8 cellular contexts compared by ENCODE assay signal in genomic region chr7:42931447-42931833, GRCh38. TPM values are rescaled to one million over a fixed set of nuclear protein-coding genes. Genes with fewer than 3 reads are reported as not detected.
DNase-seq lines count a peak whose midpoint lies in the region; ATAC-seq and TF ChIP-seq lines count a peak whose summit lies in the region.

No MANE protein-coding gene starts in this region.

- peaks cover 24 to 64% (median 33%) of the 10 kb centered on the region in 11 experiments for H3K36me3 ChIP-seq in BLaER1 treated with 17β-estradiol and CSF1 and Interleukin-3, amounts not matched to agents 10 nM and 100 nM
- peaks cover 12% of the 10 kb centered on the region; the same call in 1 of the 2 replicates for H3K36me3 ChIP-seq in Loucy (ENCODE audit: insufficient read depth, low read length)

- H3K27me3 Mint-ChIP-seq in chondrocyte (ENCODE audit: low read depth): no peaks in the 10 kb centered on the region
- no peaks in the 10 kb centered on the region for H3K27me3 Mint-ChIP-seq in naive thymus-derived CD8-positive, alpha-beta T cell

- DNase-seq in chondrocyte (ENCODE audit: low spot score) (no peak), HCEC 1CT (no peak)
- DNase-seq in naive thymus-derived CD8-positive, alpha-beta T cell: peak in 1 of 10 donors; percentile 36

- no peaks in the 10 kb centered on the region for H3K9me3 Mint-ChIP-seq in chondrocyte (ENCODE audit: low read depth)
- H3K9me3 Mint-ChIP-seq in naive thymus-derived CD8-positive, alpha-beta T cell: no peaks in the 10 kb centered on the region

- no peaks in the 10 kb centered on the region for H3K27me3 ChIP-seq in BLaER1 treated with 17β-estradiol and CSF1 and Interleukin-3, amounts not matched to agents 10 nM and 100 nM
- H3K27me3 ChIP-seq in Loucy (ENCODE audit: insufficient read depth, low read length, poor library complexity, severe bottlenecking): no peaks in the 10 kb centered on the region

- POLR2A ChIA-PET in naive thymus-derived CD8-positive, alpha-beta T cell (lab: Charles Lee): interaction anchor here (0.6 to 4.0 kb wide), 13 partner anchors 12 to 1917 kb away, joined by 3 to 30 read pairs (median 6); partner anchors contain the start of genes C7orf25, COA1, MRPS24 and STK17A

- H4K20me1 ChIP-seq in BLaER1 treated with 17β-estradiol and CSF1 and Interleukin-3, amounts not matched to agents 10 nM and 100 nM: peaks cover 33 to 87% (median 67%) of the 10 kb centered on the region in 11 experiments; a peak in 20 of 22 replicates
- peaks cover 65% of the 10 kb centered on the region for H4K20me1 ChIP-seq in Loucy (ENCODE audit: insufficient read depth, low read length, poor library complexity, severe bottlenecking)

- TF ChIP-seq CTCF in Loucy (conservative IDR thresholded peaks at IDR 0.05; ENCODE audit: low read length): no peak
- no peak for TF ChIP-seq CTCF in chondrocyte (IDR thresholded peaks at IDR 0.05)

- H3K36me3 Mint-ChIP-seq in chondrocyte (ENCODE audit: low read depth): peaks cover 9% of the 10 kb centered on the region
- H3K36me3 Mint-ChIP-seq in naive thymus-derived CD8-positive, alpha-beta T cell: peaks cover 0 to 31% (median 0%) of the 10 kb centered on the region in 3 donors

- H3K9me3 ChIP-seq in BLaER1 treated with 17β-estradiol and CSF1 and Interleukin-3, amounts not matched to agents 10 nM and 100 nM (replicated peaks in 1 of 11): no peaks in the 10 kb centered on the region
- H3K9me3 ChIP-seq in Loucy (ENCODE audit: insufficient read depth, low read depth, low read length): no peaks in the 10 kb centered on the region

- H3K9ac ChIP-seq in BLaER1 treated with 17β-estradiol and CSF1 and Interleukin-3, amounts not matched to agents 10 nM and 100 nM: peak overlapping the region; percentile 88 to 98 (median 94)
- H3K9ac ChIP-seq in Loucy (ENCODE audit: low read depth, low read length, poor library complexity, severe bottlenecking): peak overlapping the region; percentile 93

- peak overlapping the region; percentile 73 to 97 (median 94) for H3K27ac ChIP-seq in BLaER1 treated with 17β-estradiol and CSF1 and Interleukin-3, amounts not matched to agents 10 nM and 100 nM

- peaks cover 43% of the 10 kb centered on the region for H3K4me1 Mint-ChIP-seq in chondrocyte (ENCODE audit: low read depth)
- H3K4me1 Mint-ChIP-seq in naive thymus-derived CD8-positive, alpha-beta T cell: peaks cover 24 to 82% (median 63%) of the 10 kb centered on the region in 4 donors

- H3K27ac Mint-ChIP-seq in chondrocyte (ENCODE audit: unreplicated experiment): peak overlapping the region; percentile 99
- H3K27ac Mint-ChIP-seq in naive thymus-derived CD8-positive, alpha-beta T cell: peak overlapping the region; percentile 96 to 99 (median 98)

- H3K4me2 ChIP-seq in BLaER1 treated with 17β-estradiol and CSF1 and Interleukin-3, amounts not matched to agents 10 nM and 100 nM: peak overlapping the region; percentile 75 to 96 (median 91)
- H3K4me2 ChIP-seq in Loucy (ENCODE audit: low read depth, low read length, poor library complexity, severe bottlenecking): peak overlapping the region; percentile 100

- no peak for ATAC-seq in naive thymus-derived CD8-positive, alpha-beta T cell
- ATAC-seq in HG03045 (IDR thresholded peaks at IDR 0.05; ENCODE audit: unreplicated experiment): no peak
- ATAC-seq in GM21529 (IDR thresholded peaks at IDR 0.05; ENCODE audit: unreplicated experiment): no peak
- ATAC-seq in GM19035 (IDR thresholded peaks at IDR 0.05; ENCODE audit: unreplicated experiment): no peak

- peaks cover 47 to 66% (median 58%) of the 10 kb centered on the region in 10 experiments for H3K4me1 ChIP-seq in BLaER1 treated with 17β-estradiol and CSF1 and Interleukin-3, amounts not matched to agents 10 nM and 100 nM
- peaks cover 73% of the 10 kb centered on the region for H3K4me1 ChIP-seq in Loucy (ENCODE audit: insufficient read depth, low read length, poor library complexity, severe bottlenecking)

- H2AFZ ChIP-seq in Loucy (ENCODE audit: low read length): peak overlapping the region; percentile 82

- H3K4me3 Mint-ChIP-seq in chondrocyte (ENCODE audit: unreplicated experiment): peak overlapping the region; percentile 97
- H3K4me3 Mint-ChIP-seq in naive thymus-derived CD8-positive, alpha-beta T cell: peak overlapping the region; percentile 89 to 100 (median 99)

- no peaks in the 10 kb centered on the region for H3K9me2 ChIP-seq in Loucy (replicated peaks; ENCODE audit: low read depth, low read length)

- peaks cover 95% of the 10 kb centered on the region for H3K79me2 ChIP-seq in Loucy (ENCODE audit: insufficient read depth, low read length)

- no peaks in the 10 kb centered on the region for H3F3A ChIP-seq in Loucy (ENCODE audit: low read depth)

- peak overlapping the region; percentile 80 to 96 (median 90) for H3K4me3 ChIP-seq in BLaER1 treated with 17β-estradiol and CSF1 and Interleukin-3, amounts not matched to agents 10 nM and 100 nM
- peak overlapping the region; percentile 90 for H3K4me3 ChIP-seq in Loucy (ENCODE audit: low read length, poor library complexity, severe bottlenecking)

RNA-seq across cellular contexts. Expression of gene PSMA2, which starts 0.5 kb away (rescaled TPM):
- 58.3 to 73.0 TPM (median 60.8 TPM) in 3 replicates for total RNA-seq in chondrocyte
- 10 to 100 TPM; 39.6 to 45.2 TPM for total RNA-seq in naive thymus-derived CD8-positive, alpha-beta T cell
- 100 to 1,000 TPM; 199 to 265 (median 216) TPM for polyA plus RNA-seq in naive thymus-derived CD8-positive, alpha-beta T cell

RNA-seq across cellular contexts. Expression of gene MRPL32, which starts 0.7 kb away (rescaled TPM):
- total RNA-seq in chondrocyte: 31.9 to 35.9 TPM (median 32.7 TPM) in 3 replicates
- total RNA-seq in naive thymus-derived CD8-positive, alpha-beta T cell: 10 to 100 TPM; 55.1 to 59.2 TPM
- 10 to 100 TPM; 27.6 to 43.5 (median 30.7) TPM for polyA plus RNA-seq in naive thymus-derived CD8-positive, alpha-beta T cell

RNA-seq across cellular contexts. Expression of gene C7orf25, which starts 19.6 kb away (rescaled TPM):
- 8.9 to 11.2 TPM (median 9.7 TPM) in 3 replicates for total RNA-seq in chondrocyte
- total RNA-seq in naive thymus-derived CD8-positive, alpha-beta T cell: 1 to 10 TPM; 7.9 to 8.0 TPM
- polyA plus RNA-seq in naive thymus-derived CD8-positive, alpha-beta T cell: 1 to 10 TPM; 1.9 to 3.3 (median 3.0) TPM
